20 cellular contexts compared by ENCODE assay signal in genomic region chr22:24190566-24191208, GRCh38. TPM values are rescaled to one million over a fixed set of nuclear protein-coding genes. Genes with fewer than 3 reads are reported as not detected.
DNase-seq lines count a peak whose midpoint lies in the region; ATAC-seq, FAIRE-seq and TF ChIP-seq lines count a peak whose summit lies in the region.
"Had no signal": no experiment of that assay in that cellular context is flagged by ENCODE, and none has a peak within 500 bp of the region (broad histone marks: within the 10 kb centered on the region; RNA-seq: fewer than 3 reads in every experiment).

No MANE protein-coding gene starts in this region.

- H4K91ac ChIP-seq in mesenchymal stem cell (ENCODE audit: low read length) = peak overlapping the region; percentile 73

- no peak overlapping the region for H2BK5ac ChIP-seq in mesenchymal stem cell (ENCODE audit: low read depth, low read length, poor library complexity, severe bottlenecking)

- no peak overlapping the region for H3K14ac ChIP-seq in mesenchymal stem cell (ENCODE audit: low read length in 2 of 2)

- H3K9me3 ChIP-seq in left ventricle myocardium inferior (replicated peaks) = no peaks in the 10 kb centered on the region
- no peaks in the 10 kb centered on the region for H3K9me3 ChIP-seq in K562 (replicated peaks; ENCODE audit: control insufficient read depth, insufficient read depth, low read depth, low read length)
- H3K9me3 ChIP-seq in mesenchymal stem cell (ENCODE audit: control insufficient read depth, low read length) = no peaks in the 10 kb centered on the region

- peak overlapping the region; percentile 65 to 88 for H2BK12ac ChIP-seq in mesenchymal stem cell (ENCODE audit: low read length in 2 of 2)

- H3K9ac ChIP-seq in K562 (ENCODE audit: insufficient read depth in 1 of 2, low read depth in 2 of 2, low read length in 2 of 2) = no peak overlapping the region
- peak overlapping the region; percentile 32 for H3K9ac ChIP-seq in mesenchymal stem cell (ENCODE audit: low read length)

- H3K4me1 ChIP-seq in left ventricle myocardium inferior = peaks cover 20% of the 10 kb centered on the region
- H3K4me1 ChIP-seq in K562 (replicated peaks in 1 of 2; ENCODE audit: control insufficient read depth in 2 of 2, insufficient read depth in 2 of 2, low read length in 2 of 2) = peaks cover 0 to 20% of the 10 kb centered on the region in 2 experiments; a peak in 2 of 5 replicates
- H3K4me1 ChIP-seq in mesenchymal stem cell (ENCODE audit: control insufficient read depth, insufficient read depth, low read depth, low read length) = peaks cover 9% of the 10 kb centered on the region

- peak overlapping the region; percentile 38 for H3K27ac ChIP-seq in left ventricle myocardium inferior (replicated peaks)
- H3K27ac ChIP-seq in K562 (ENCODE audit: extremely low read depth, low read depth, low read length) = no peak overlapping the region
- H3K27ac ChIP-seq in mesenchymal stem cell (ENCODE audit: low read length, poor library complexity, severe bottlenecking) = no peak overlapping the region

- no peak for TF ChIP-seq RAD21 in K562 (CRISPR knock-in tag; conservative IDR thresholded peaks at IDR 0.05 in 1 of 2, IDR thresholded peaks at IDR 0.05 in 1 of 2)

- H4K8ac ChIP-seq in mesenchymal stem cell (ENCODE audit: low read length) = peak overlapping the region; percentile 54

- H3K4me2 ChIP-seq in K562 (ENCODE audit: insufficient read depth, low read length) (no peak overlapping the region), mesenchymal stem cell (ENCODE audit: low read length, poor library complexity, severe bottlenecking) (no peak overlapping the region)

- no peaks in the 10 kb centered on the region for H4K20me1 ChIP-seq in K562 (replicated peaks; ENCODE audit: control insufficient read depth, insufficient read depth, low read length)

- no peaks in the 10 kb centered on the region for H3K79me1 ChIP-seq in mesenchymal stem cell (replicated peaks; ENCODE audit: low read length, poor library complexity, severe bottlenecking)

- FAIRE-seq in K562 (lab: Jason Lieb, UNC) (no peak), urothelium cell line (lab: Jason Lieb, UNC) (peak; percentile 20)
- FAIRE-seq: D721Med had no signal

- TF ChIP-seq CTCF in left ventricle myocardium inferior (IDR thresholded peaks at IDR 0.05; ENCODE audit: borderline replicate concordance) (no peak), K562 (IDR thresholded peaks at IDR 0.05 in 2 of 3, conservative IDR thresholded peaks at IDR 0.05 in 1 of 3; ENCODE audit: insufficient read depth in 2 of 3, low read depth in 1 of 3, low read length in 3 of 3) (0 out of 6 replicates have a peak, but pooled peaks of 1 of the 3 experiments have one; percentile 13)

- peak overlapping the region; percentile 80 to 94 for H3K18ac ChIP-seq in mesenchymal stem cell (ENCODE audit: low read depth in 1 of 2, low read length in 2 of 2)

- intact Hi-C loops in left ventricle myocardium inferior (cut with micrococcal nuclease) = loop anchor here (5.0 kb wide), 1 partner anchor 57 kb away; the partner anchor contains the start of gene GGT5
- intact Hi-C loops in Right ventricle myocardium superior (cut with DNase I) = no loop called here
- intact Hi-C loops in K562 (cut with micrococcal nuclease) = no loop called here

- no peak for TF ChIP-seq EP300 in K562 (IDR thresholded peaks at IDR 0.05; ENCODE audit: low read length)

- WGBS in K562 (ENCODE audit: insufficient coverage, low coverage, missing lambda C conversion rate) = 58% methylated on average over 4 of the region's 8 CpGs
- whole genome bisulfite sequencing in mesenchymal stem cell = 93% methylated on average over 8 of the region's 8 CpGs

- H3K36me3 ChIP-seq in left ventricle myocardium inferior = no peaks in the 10 kb centered on the region
- H3K36me3 ChIP-seq in K562 (ENCODE audit: control insufficient read depth, insufficient read depth, low read length) = no peaks in the 10 kb centered on the region
- H3K36me3 ChIP-seq in mesenchymal stem cell (ENCODE audit: control insufficient read depth in 1 of 2, insufficient read depth in 2 of 2, low read depth in 1 of 2, low read length in 2 of 2) = peaks cover 0 to 4% of the 10 kb centered on the region in 2 experiments

- no peaks in the 10 kb centered on the region for H3K79me2 ChIP-seq in K562 (ENCODE audit: control insufficient read depth, insufficient read depth, low read length)

- no TSS peak for BruUV-seq in K562 (replicated peaks; lab: Mats Ljungman, UMichigan)

- CTCF ChIA-PET in K562 (lab: Yijun Ruan, JAX; ENCODE audit: low intra/inter-chr PET ratio) = interaction anchor here (0.8 to 1.9 kb wide), 3 partner anchors 57 to 69 kb away, joined by 3 to 11 read pairs (median 3); no protein-coding TSS in a partner anchor

- H3K4me3 ChIP-seq in left ventricle myocardium inferior (no peak overlapping the region), K562 (no peak overlapping the region), mesenchymal stem cell (ENCODE audit: insufficient read depth in 1 of 2, low read depth in 1 of 2, low read length in 2 of 2) (no peak overlapping the region)

- ATAC-seq in Right ventricle myocardium superior (ENCODE audit: poor library complexity) = no peak
- peak; percentile 38; the same call in 2 of the 3 replicates for ATAC-seq in K562

- H2AFZ ChIP-seq in K562 (ENCODE audit: low read depth, low read length) = no peak overlapping the region
- H2AFZ ChIP-seq in mesenchymal stem cell (ENCODE audit: low read depth, low read length) = no peak overlapping the region

- no peak overlapping the region for H2AK5ac ChIP-seq in mesenchymal stem cell (ENCODE audit: low read length, severe bottlenecking)

- POLR2A ChIA-PET in K562 (lab: Yijun Ruan, JAX) = interaction anchor here (0.7 kb wide), 1 partner anchor 270 kb away, joined by 3 read pairs; no protein-coding TSS in a partner anchor

- DNase-seq in left ventricle myocardium inferior (peak; percentile 13), Right ventricle myocardium superior (no peak), K562 (ENCODE audit: extremely low read depth in 1 of 4, low spot score in 3 of 4) (no peak), mesenchymal stem cell (no peak), urothelium cell line (ENCODE audit: low spot score) (no peak), cortex of kidney (lab: John Stamatoyannopoulos, UW) (no peak), NCI-H2081 (lab: John Stamatoyannopoulos, UW) (no peak), SK-N-DZ (ENCODE audit: low spot score) (no peak)
- DNase-seq: activated CD4-positive, CD25-positive, alpha-beta regulatory T cell treated with anti-CD3 and anti-CD28 coated beads, Interleukin-2, amount 50 U/mL, for 72 hours; activated effector memory CD4-positive, alpha-beta T cell treated with anti-CD3 and anti-CD28 coated beads, Interleukin-2, amount 50 U/mL, for 16 hours; amniotic stem cell; KBM-7; kidney glomerular epithelial cell; MV-4-11; NCI-H2081 treated with DMSO at 0.1 percent for 48 hours; NCI-H524 treated with DMSO at 0.1 percent for 48 hours; SIG-M5; T1000 had no signal

- H3K23ac ChIP-seq in mesenchymal stem cell (ENCODE audit: low read length in 2 of 2) = no peak overlapping the region

- H2BK15ac ChIP-seq in mesenchymal stem cell (ENCODE audit: low read depth, poor library complexity, severe bottlenecking) = peak overlapping the region; percentile 99

- peak overlapping the region; percentile 88 to 96 for H3K4ac ChIP-seq in mesenchymal stem cell (ENCODE audit: low read depth in 1 of 2, low read length in 2 of 2)

- peaks cover 2% of the 10 kb centered on the region for H3K9me1 ChIP-seq in K562 (ENCODE audit: control insufficient read depth, insufficient read depth, low read length)

- TF ChIP-seq POLR2A in K562 (conservative IDR thresholded peaks at IDR 0.05) = no peak

- in situ Hi-C loops in K562 (cut with MboI) = no loop called here

- H2BK120ac ChIP-seq in mesenchymal stem cell (ENCODE audit: low read depth, low read length) = peak overlapping the region; percentile 82

- H3K27me3 ChIP-seq in left ventricle myocardium inferior (ENCODE audit: low read depth) = no peaks in the 10 kb centered on the region
- peaks cover 0 to 14% of the 10 kb centered on the region in 2 experiments; a peak in 2 of 5 replicates for H3K27me3 ChIP-seq in K562 (ENCODE audit: control insufficient read depth in 2 of 2, insufficient read depth in 2 of 2, low read length in 2 of 2)
- H3K27me3 ChIP-seq in mesenchymal stem cell (ENCODE audit: control insufficient read depth in 1 of 2, insufficient read depth in 1 of 2, low read length in 2 of 2) = no peaks in the 10 kb centered on the region

RNA-seq across cellular contexts. Expression of gene SUSD2, which starts 9.4 kb away (rescaled TPM):
- total RNA-seq in left ventricle myocardium inferior (3.2 TPM), Right ventricle myocardium superior (2.6 TPM), K562 (2014; rRNA removed) (not detected in 2 replicates), K562 (2014; rRNA removed; fragmentation: Illumina TruSeq; extraction: Trizol) (not detected in 2 replicates), K562 (2015; rRNA removed; fragmentation: Illumina TruSeq; extraction: Trizol) (0.07 and 0.08 TPM in 2 replicates), K562 (2021) (0.16 and 0.22 TPM in 2 replicates)
- total RNA-seq in K562 (2011; cell fraction: chromatin; rRNA removed; ENCODE audit: low replicate concordance) = 0.30 and 0.79 TPM in 2 replicates
- total RNA-seq in K562 (2011; cell fraction: nucleolus; rRNA removed) = 0.39 and 0.50 TPM in 2 replicates
- 0.22 and 0.31 TPM in 2 replicates for total RNA-seq in K562 (2011; cell fraction: nucleoplasm; rRNA removed)
- polyA plus RNA-seq in K562 (2011; rRNA removed) (0.03 TPM in 2 replicates), K562 (2014; fragmentation: Illumina TruSeq; extraction: Trizol) (0.04 TPM in 1 of 2 replicates, not detected in the other), K562 (2014; fragmentation: Nextera tagmentation; extraction: Ambion mirVana) (not detected), K562 (2014; rRNA removed) (0.01 TPM in 1 of 2 replicates, not detected in the other)
- 0.01 and 0.15 TPM in 2 replicates for polyA plus RNA-seq in K562 (2011; cell fraction: cytosol; rRNA removed)
- polyA plus RNA-seq in K562 (2011; cell fraction: nucleus; rRNA removed) = 0.14 and 0.54 TPM in 2 replicates
- 0.08 and 0.10 TPM in 2 replicates for polyA plus RNA-seq in K562 (2012)
- polyA minus RNA-seq in K562 (2011; rRNA and poly(A)+ RNA removed) = not detected in 2 replicates
- not detected in 2 replicates for polyA minus RNA-seq in K562 (2011; cell fraction: cytosol; rRNA and poly(A)+ RNA removed)
- 0.11 and 0.13 TPM in 2 replicates for polyA minus RNA-seq in K562 (2011; cell fraction: nucleus; rRNA and poly(A)+ RNA removed)
- 19.4 TPM for polyA plus RNA-seq in mesenchymal stem cell (2013, experiment 1 of 2)
- polyA plus RNA-seq in mesenchymal stem cell (2013, experiment 2 of 2) = 19.1 TPM
- polyA plus RNA-seq in SK-N-DZ (2014; cell fraction: cytosol; rRNA removed) = 0.53 and 0.60 TPM in 2 replicates
- polyA plus RNA-seq in SK-N-DZ (2014; cell fraction: nucleus; rRNA removed) = 0.70 and 2.1 TPM in 2 replicates
- total RNA-seq: G401 had no signal

RNA-seq across cellular contexts. Expression of gene GGT5, which starts 54.2 kb away (rescaled TPM):
- total RNA-seq in left ventricle myocardium inferior = 21.1 TPM
- 21.0 TPM for total RNA-seq in Right ventricle myocardium superior
- total RNA-seq in K562 (2011; cell fraction: chromatin; rRNA removed; ENCODE audit: low replicate concordance) = 0.84 and 2.9 TPM in 2 replicates
- 0.26 and 1.3 TPM in 2 replicates for total RNA-seq in K562 (2011; cell fraction: nucleolus; rRNA removed)
- total RNA-seq in K562 (2011; cell fraction: nucleoplasm; rRNA removed) = 0.44 and 0.84 TPM in 2 replicates
- total RNA-seq in K562 (2014; rRNA removed) = 0.16 TPM in 1 of 2 replicates, not detected in the other
- total RNA-seq in K562 (2014; rRNA removed; fragmentation: Illumina TruSeq; extraction: Trizol) = not detected in 2 replicates
- 0.19 and 0.69 TPM in 2 replicates for total RNA-seq in K562 (2015; rRNA removed; fragmentation: Illumina TruSeq; extraction: Trizol)
- 0.18 and 0.81 TPM in 2 replicates for total RNA-seq in K562 (2021)
- 0.07 and 0.26 TPM in 2 replicates for polyA plus RNA-seq in K562 (2011; rRNA removed)
- 0.40 and 3.1 TPM in 2 replicates for polyA plus RNA-seq in K562 (2011; cell fraction: cytosol; rRNA removed)
- polyA plus RNA-seq in K562 (2011; cell fraction: nucleus; rRNA removed) = 3.7 and 14.6 TPM in 2 replicates
- polyA plus RNA-seq in K562 (2012) = 1.4 and 2.3 TPM in 2 replicates
- polyA plus RNA-seq in K562 (2014; fragmentation: Illumina TruSeq; extraction: Trizol) = 0.46 and 0.58 TPM in 2 replicates
- polyA plus RNA-seq in K562 (2014; fragmentation: Nextera tagmentation; extraction: Ambion mirVana) = not detected
- polyA plus RNA-seq in K562 (2014; rRNA removed) = 0.17 and 0.46 TPM in 2 replicates
- 0.42 TPM in 1 of 2 replicates, not detected in the other for polyA minus RNA-seq in K562 (2011; rRNA and poly(A)+ RNA removed)
- not detected in 2 replicates for polyA minus RNA-seq in K562 (2011; cell fraction: cytosol; rRNA and poly(A)+ RNA removed)
- polyA minus RNA-seq in K562 (2011; cell fraction: nucleus; rRNA and poly(A)+ RNA removed) = 0.54 and 0.67 TPM in 2 replicates
- polyA plus RNA-seq in mesenchymal stem cell (2013, experiment 1 of 2) = 181 TPM
- polyA plus RNA-seq in mesenchymal stem cell (2013, experiment 2 of 2) = 135 TPM
- 0.38 TPM in 1 of 2 replicates, not detected in the other for polyA plus RNA-seq in SK-N-DZ (2014; cell fraction: cytosol; rRNA removed)
- polyA plus RNA-seq in SK-N-DZ (2014; cell fraction: nucleus; rRNA removed) = 0.25 TPM in 1 of 2 replicates, not detected in the other
- total RNA-seq: G401 had no signal
